8 cellular contexts compared by ENCODE assay signal in genomic region chr1:234755449-234755863, GRCh38.
A peak's percentile ranks its signal among the peaks of the same experiment; 100 is the strongest.
DNase-seq lines count a peak whose midpoint lies in the region; ATAC-seq and TF ChIP-seq lines count a peak whose summit lies in the region.

No MANE protein-coding gene starts in this region.

- no peak overlapping the region for H3K4me3 ChIP-seq in HL-60 (replicated peaks; ENCODE audit: insufficient read depth, low read length)
- H3K4me3 ChIP-seq in heart left ventricle: peak overlapping the region in 2 of 12 donors; percentile 10 to 24

- TF ChIP-seq CTCF in HL-60 (IDR thresholded peaks at IDR 0.05; ENCODE audit: insufficient read depth, low read length) (no peak), heart left ventricle (IDR thresholded peaks at IDR 0.05) (no peak)

- peak; percentile 43 to 92 (median 80) for ATAC-seq in heart left ventricle
- no peak for ATAC-seq in GM21515 (IDR thresholded peaks at IDR 0.05; ENCODE audit: unreplicated experiment)
- ATAC-seq in GM19467 (IDR thresholded peaks at IDR 0.05; ENCODE audit: unreplicated experiment): no peak

- TF ChIP-seq POLR2A in heart left ventricle (IDR thresholded peaks at IDR 0.05): no peak

- 46 to 47% (median 47%) methylated on average over 8 of the region's 8 CpGs for WGBS in heart left ventricle, 4 donors

- H3K36me3 ChIP-seq in heart left ventricle: no peaks in the 10 kb centered on the region

- peaks cover 0 to 32% (median 20%) of the 10 kb centered on the region in 12 donors for H3K4me1 ChIP-seq in heart left ventricle

- peak; percentile 74 to 91 for DNase-seq in HL-60 (ENCODE audit: low read depth in 1 of 2, low spot score in 1 of 2)
- DNase-seq in RPMI8226: peak; percentile 42
- peak; percentile 43 to 78 (median 74) for DNase-seq in heart left ventricle
- DNase-seq in superior temporal gyrus (ENCODE audit: extremely low spot score): peak; percentile 89
- no peak for DNase-seq in DMS153 (lab: John Stamatoyannopoulos, UW)
- no peak for DNase-seq in NCI-H1930 (lab: John Stamatoyannopoulos, UW)

- H3K27me3 ChIP-seq in HL-60 (ENCODE audit: insufficient read depth, poor library complexity, severe bottlenecking): no peaks in the 10 kb centered on the region
- H3K27me3 ChIP-seq in heart left ventricle: no peaks in the 10 kb centered on the region

- intact Hi-C loops in heart left ventricle (cut with DNase I): loop anchor here in 1 of 10 donors (10.0 kb wide), 1 partner anchor 69 kb away; no protein-coding TSS in a partner anchor

- H3K27ac ChIP-seq in HL-60 (replicated peaks): peak overlapping the region; percentile 35
- H3K27ac ChIP-seq in heart left ventricle: peak overlapping the region in 1 of 12 donors; percentile 10

- H3K9me3 ChIP-seq in heart left ventricle: no peaks in the 10 kb centered on the region

Comparison
In these comparisons a context has a peak if more than half of its experiments do, and no peak if none do; other contexts are left out.
1. DNase-seq: peak in HL-60 (2 of 2), RPMI8226 (single experiment), heart left ventricle (5 of 5) and superior temporal gyrus (single experiment); none in DMS153 (single experiment) and NCI-H1930 (0 of 2).
2. ATAC-seq: peak in heart left ventricle (4 of 4); none in GM21515 (single experiment) and GM19467 (single experiment).